ENCODE assay signal across 8 cellular contexts in genomic region chr5:74638776-74639537, GRCh38. TPM values are rescaled to one million over a fixed set of nuclear protein-coding genes. Genes with fewer than 3 reads are reported as not detected.
DNase-seq lines count a peak whose midpoint lies in the region; ATAC-seq and TF ChIP-seq lines count a peak whose summit lies in the region.

No MANE protein-coding gene starts in this region.

- POLR2A ChIA-PET in T-cell (lab: Charles Lee): no interaction called here

- no peaks in the 10 kb centered on the region for H3K36me3 ChIP-seq in right atrium auricular region
- peaks cover 10 to 19% (median 15%) of the 10 kb centered on the region in 3 donors for H3K36me3 ChIP-seq in skeletal muscle tissue (ENCODE audit: control insufficient read depth in 3 of 3, insufficient read depth in 3 of 3, low read length in 3 of 3)

- H3K27ac ChIP-seq in right atrium auricular region: peak overlapping the region in 1 of 2 donors; percentile 76
- H3K27ac ChIP-seq in skeletal muscle tissue (ENCODE audit: low read depth, low read length): no peak overlapping the region

- H3K4me3 ChIP-seq in right atrium auricular region: peak overlapping the region; percentile 47 to 72
- H3K4me3 ChIP-seq in fibroblast of the aortic adventitia (ENCODE audit: low read depth, low read length): peak overlapping the region; percentile 96
- peak overlapping the region; percentile 86 to 93 (median 90) for H3K4me3 ChIP-seq in skeletal muscle tissue (ENCODE audit: low read length in 3 of 3)

- no peaks in the 10 kb centered on the region for H3K9me3 Mint-ChIP-seq in T-cell

- H3K4me1 Mint-ChIP-seq in T-cell: peaks cover 28 to 38% (median 31%) of the 10 kb centered on the region in 3 donors

- ATAC-seq in HG02870 (IDR thresholded peaks at IDR 0.05; ENCODE audit: unreplicated experiment): peak; percentile 49
- no peak for ATAC-seq in T-cell (replicated peaks in 1 of 4)

- H3K4me1 ChIP-seq in right atrium auricular region (peaks cover 0 to 43% of the 10 kb centered on the region in 2 donors), skeletal muscle tissue (ENCODE audit: control insufficient read depth in 3 of 3, insufficient read depth in 3 of 3, low read length in 3 of 3) (peaks cover 25 to 42% (median 30%) of the 10 kb centered on the region in 3 donors)

- peaks cover 5% of the 10 kb centered on the region for H3K36me3 Mint-ChIP-seq in T-cell

- DNase-seq in right atrium auricular region (ENCODE audit: low spot score): no peak
- no peak for DNase-seq in cardiac septum (ENCODE audit: low spot score)
- DNase-seq in T-cell: no peak
- DNase-seq in fibroblast of the aortic adventitia (ENCODE audit: low read depth): peak; percentile 64
- no peak for DNase-seq in GM19238 (ENCODE audit: insufficient read length, low spot score)
- DNase-seq in dedifferentiated amniotic fluid mesenchymal stem cell (ENCODE audit: extremely low spot score): no peak

- H3K4me3 Mint-ChIP-seq in T-cell: peak overlapping the region; percentile 83 to 91 (median 87)

- H3K27me3 ChIP-seq in right atrium auricular region (no peaks in the 10 kb centered on the region), skeletal muscle tissue (ENCODE audit: control insufficient read depth in 3 of 3, insufficient read depth in 3 of 3, low read length in 3 of 3) (no peaks in the 10 kb centered on the region)

- H3K27me3 Mint-ChIP-seq in T-cell: peaks cover 8 to 16% of the 10 kb centered on the region in 2 donors

- no peaks in the 10 kb centered on the region for H3K9me3 ChIP-seq in right atrium auricular region
- no peaks in the 10 kb centered on the region for H3K9me3 ChIP-seq in skeletal muscle tissue (ENCODE audit: control insufficient read depth in 3 of 3, low read length in 3 of 3)

- CTCF ChIA-PET in T-cell (lab: Charles Lee): interaction anchor here in 1 of 2 donors (1.2 to 2.0 kb wide), 3 partner anchors 10 to 19 kb away, joined by 3 to 5 read pairs (median 4); no protein-coding TSS in a partner anchor

- peak overlapping the region; percentile 66 to 84 (median 79) for H3K9ac ChIP-seq in skeletal muscle tissue (ENCODE audit: low read depth in 1 of 3, low read length in 3 of 3)

- H3K27ac Mint-ChIP-seq in T-cell: no peak overlapping the region

- intact Hi-C loops in cardiac septum (cut with DNase I): loop anchor here (1.0 to 5.0 kb wide), 3 partner anchors 62 to 205 kb away; no protein-coding TSS in a partner anchor

- TF ChIP-seq CTCF in right atrium auricular region (IDR thresholded peaks at IDR 0.05) (no peak), fibroblast of the aortic adventitia (IDR thresholded peaks at IDR 0.05; ENCODE audit: insufficient read depth, low read length) (no peak)

RNA-seq across cellular contexts. Expression of gene ENC1, which starts 1.6 kb away (rescaled TPM):
- total RNA-seq in right atrium auricular region (10 to 100 TPM in 1 of 2 donors, 1 to 10 TPM in 1; 5.0 to 18.5 TPM), cardiac septum (6.6 TPM), T-cell (10 to 100 TPM in 2 of 5 donors, 1 to 10 TPM in 2, under 1 TPM in 1; 0.70 to 21.0 (median 2.7) TPM), fibroblast of the aortic adventitia (ENCODE audit: low replicate concordance) (9.2 and 21.0 TPM in 2 replicates), skeletal muscle tissue (35.5 TPM)

RNA-seq across cellular contexts. Expression of gene HEXB, which starts 46.1 kb away (rescaled TPM):
- total RNA-seq in right atrium auricular region (10 to 100 TPM; 52.2 to 65.8 TPM), cardiac septum (90.6 TPM), T-cell (10 to 100 TPM; 32.5 to 52.0 (median 44.0) TPM), fibroblast of the aortic adventitia (ENCODE audit: low replicate concordance) (241 and 402 TPM in 2 replicates), skeletal muscle tissue (42.3 TPM)
